Comparison of ENCODE assay signal across 18 cellular contexts in genomic region chr3:174495928-174496327, GRCh38.
A peak's percentile ranks its signal among the peaks of the same experiment; 100 is the strongest.
DNase-seq lines count a peak whose midpoint lies in the region; ATAC-seq and TF ChIP-seq lines count a peak whose summit lies in the region.
"Had no signal": no experiment of that assay in that cellular context is flagged by ENCODE, and none has a peak within 500 bp of the region (broad histone marks: within the 10 kb centered on the region; RNA-seq: fewer than 3 reads in every experiment).

No MANE protein-coding gene starts in this region.

- no peaks in the 10 kb centered on the region for H3K9me3 ChIP-seq in GM23248 (ENCODE audit: low read depth)
- H3K9me3 ChIP-seq: esophagus muscularis mucosa had no signal

- 59 to 82% methylated on average over 1 of the region's 1 CpG for WGBS in GM23248 (ENCODE audit: low coverage in 1 of 2, low lambda C conversion rate in 2 of 2, missing lambda C conversion rate in 2 of 2), 2 experiments

- H3K36me3 ChIP-seq in ACC112 (ENCODE audit: insufficient read depth, low read length) (no peaks in the 10 kb centered on the region), GM23248 (ENCODE audit: low read depth) (no peaks in the 10 kb centered on the region)
- H3K36me3 ChIP-seq: esophagus muscularis mucosa had no signal

- H3F3A ChIP-seq in GM23248 (ENCODE audit: insufficient read depth) = 0 out of 2 replicates have a peak, but pooled peaks cover 10% of the 10 kb centered on the region

- H3K79me2 ChIP-seq in ACC112 (ENCODE audit: control insufficient read depth, insufficient read depth, low read length, unreplicated experiment) (peaks cover 2% of the 10 kb centered on the region), GM23248 (ENCODE audit: insufficient read depth) (peaks cover 41% of the 10 kb centered on the region)

- no peaks in the 10 kb centered on the region for H4K20me1 ChIP-seq in GM23248 (ENCODE audit: insufficient read depth)

- H3K4me3 ChIP-seq in ACC112 (ENCODE audit: low read depth, low read length) (no peak overlapping the region), GM23248 (no peak overlapping the region), astrocyte of the spinal cord (ENCODE audit: low read depth, low read length) (no peak overlapping the region)
- H3K4me3 ChIP-seq: esophagus muscularis mucosa had no signal

- no peak for TF ChIP-seq CTCF in astrocyte of the spinal cord (IDR thresholded peaks at IDR 0.05; ENCODE audit: low read depth, low read length)

- H3K9me2 ChIP-seq in GM23248 (ENCODE audit: insufficient read depth) = no peaks in the 10 kb centered on the region

- H3K4me1 ChIP-seq in ACC112 (ENCODE audit: control insufficient read depth, insufficient read depth, low read length, unreplicated experiment) = peaks cover 19% of the 10 kb centered on the region
- H3K4me1 ChIP-seq in GM23248 (ENCODE audit: insufficient read depth) = peaks cover 24% of the 10 kb centered on the region

- H3K27ac ChIP-seq in ACC112 (ENCODE audit: low read depth, low read length) (peak overlapping the region; percentile 28), GM23248 (no peak overlapping the region)
- H3K27ac ChIP-seq: esophagus muscularis mucosa had no signal

- ATAC-seq in HG02623 (IDR thresholded peaks at IDR 0.05; ENCODE audit: unreplicated experiment) = no peak
- ATAC-seq: activated CD8-positive, alpha-beta T cell treated with anti-CD3 and anti-CD28 coated beads, Interleukin-2, amount 10 ng/mL, durations not matched to agents 7 days and 5 days had no signal

- in situ Hi-C loops in GM23248 (cut with MboI) = no loop called here
- in situ Hi-C loops in astrocyte of the spinal cord (cut with HindIII; ENCODE audit: low sequenced_read_pairs) = no loop called here

- H3K9ac ChIP-seq in GM23248 = no peak overlapping the region

- peak overlapping the region; percentile 7 for H3K4me2 ChIP-seq in GM23248 (ENCODE audit: unreplicated experiment)

- DNase-seq in GM23248 = peak; percentile 47
- peak; percentile 56 for DNase-seq in astrocyte of the spinal cord (ENCODE audit: low read depth, low spot score)
- peak; percentile 50 for DNase-seq in myocyte (ENCODE audit: low read depth)
- no peak for DNase-seq in GM19238 (ENCODE audit: insufficient read length, low spot score)
- DNase-seq in NCI-H2196 (lab: John Stamatoyannopoulos, UW; ENCODE audit: unreplicated experiment) = no peak
- DNase-seq in NCI-H82 treated with DMSO at 0.1 percent for 48 hours (lab: John Stamatoyannopoulos, UW; ENCODE audit: unreplicated experiment) = no peak
- DNase-seq: activated CD4-positive, CD25-positive, alpha-beta regulatory T cell treated with anti-CD3 and anti-CD28 coated beads, Interleukin-2, amount 50 U/mL, for 72 hours; activated CD8-positive, alpha-beta T cell treated with anti-CD3 and anti-CD28 coated beads, Interleukin-2, amount 10 ng/mL, durations not matched to agents 7 days and 5 days; activated naive CD4-positive, alpha-beta T cell treated with anti-CD3 and anti-CD28 coated beads, Interleukin-2, amount 10 ng/mL, durations not matched to agents 7 days and 5 days; activated T-cell treated with anti-CD3 and anti-CD28 coated beads, Interleukin-2, amount 50 U/mL, for 24 hours; CD4-positive, alpha-beta memory T cell; effector memory CD4-positive, alpha-beta T cell; NCI-H1092; NCI-H2081 treated with DMSO at 0.1 percent for 48 hours; NCI-H510A had no signal

- peak overlapping the region; percentile 32 for H2AFZ ChIP-seq in ACC112 (ENCODE audit: low read length, unreplicated experiment)
- H2AFZ ChIP-seq in GM23248 = no peak overlapping the region

- H3K27me3 ChIP-seq in ACC112 (ENCODE audit: insufficient read depth, low read length) (no peaks in the 10 kb centered on the region), GM23248 (replicated peaks; ENCODE audit: insufficient read depth) (no peaks in the 10 kb centered on the region)
- H3K27me3 ChIP-seq: esophagus muscularis mucosa had no signal

Comparison
In these comparisons a context has a peak if more than half of its experiments do, and no peak if none do; other contexts are left out.
1. DNase-seq: peak in GM23248 (single experiment), astrocyte of the spinal cord (single experiment) and myocyte (single experiment); none in GM19238 (single experiment), NCI-H2196 (single experiment) and NCI-H82 treated with DMSO at 0.1 percent for 48 hours (single experiment).